In the genomic region with DNA sequence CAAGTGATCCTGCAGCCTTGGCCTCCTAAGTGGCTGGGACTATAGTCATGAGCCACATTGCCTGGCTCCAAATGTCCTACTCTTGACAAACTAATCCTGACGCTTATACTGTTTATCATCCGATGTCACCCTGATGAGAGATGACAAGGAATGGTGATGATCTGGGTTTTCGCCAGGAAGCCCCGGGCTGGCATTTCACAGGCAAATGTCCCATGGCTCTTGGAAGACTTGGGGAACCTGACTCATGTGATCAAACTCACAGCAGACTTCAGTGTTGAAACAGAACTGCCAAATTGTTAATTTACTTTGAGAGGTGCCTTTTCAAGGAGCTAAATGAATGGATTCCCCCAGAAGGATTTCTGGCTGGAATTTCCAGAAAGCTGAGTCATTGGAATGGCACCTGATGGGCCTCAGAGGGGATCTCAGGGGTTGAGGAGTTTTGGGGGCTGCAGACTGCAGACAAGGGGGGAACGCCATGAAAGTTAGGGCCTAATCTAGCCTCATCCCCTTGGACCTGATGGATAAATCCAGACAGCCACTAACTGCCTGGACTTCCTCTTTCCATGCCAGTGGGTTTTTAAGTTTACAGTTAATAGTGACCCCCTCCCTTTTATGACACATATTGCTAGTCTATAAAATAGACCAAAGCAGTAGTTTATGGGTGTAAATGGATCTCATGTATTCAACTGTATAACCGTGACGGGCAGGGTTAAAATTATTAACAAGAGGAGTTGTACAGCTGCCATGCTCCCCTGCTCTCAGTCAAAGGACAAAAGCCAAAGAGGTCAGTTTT, we compare ENCODE assay signal across 12 cellular contexts.
DNase-seq lines count a peak whose midpoint lies in the region; ATAC-seq and TF ChIP-seq lines count a peak whose summit lies in the region.
"Had no signal": no experiment of that assay in that cellular context is flagged by ENCODE, and none has a peak within 500 bp of the region (broad histone marks: within the 10 kb centered on the region; RNA-seq: fewer than 3 reads in every experiment).

No MANE protein-coding gene starts in this region.

- CTCF ChIA-PET in MCF 10A (lab: Yijun Ruan, JAX) (interaction anchor here (0.8 to 1.6 kb wide), 4 partner anchors 12 to 153 kb away, joined by 3 to 5 read pairs (median 4); no protein-coding TSS in a partner anchor), WTC11 (lab: Charles Lee) (interaction anchor here (0.6 to 1.9 kb wide), 6 partner anchors 9 to 97 kb away, joined by 3 to 6 read pairs (median 3); no protein-coding TSS in a partner anchor)

- WGBS in right cardiac atrium: 57% methylated on average over 7 of the region's 7 CpGs

- TF ChIP-seq CTCF in MCF 10A (IDR thresholded peaks at IDR 0.05; ENCODE audit: unreplicated experiment): no peak
- no peak for TF ChIP-seq CTCF in breast epithelium (IDR thresholded peaks at IDR 0.05)
- TF ChIP-seq CTCF in WTC11 (IDR thresholded peaks at IDR 0.05): no peak
- TF ChIP-seq CTCF in type B pancreatic cell (conservative IDR thresholded peaks at IDR 0.05): no peak
- TF ChIP-seq CTCF in left lung (IDR thresholded peaks at IDR 0.05): no peak

- H3K4me3 ChIP-seq in breast epithelium: no peak overlapping the region
- H3K4me3 ChIP-seq in right cardiac atrium (ENCODE audit: low read length): no peak overlapping the region
- no peak overlapping the region for H3K4me3 ChIP-seq in left lung
- H3K4me3 ChIP-seq: sigmoid colon had no signal

- no peak overlapping the region for H3K27ac ChIP-seq in breast epithelium
- H3K27ac ChIP-seq in right cardiac atrium (ENCODE audit: low read length): peak overlapping the region; percentile 30
- no peak overlapping the region for H3K27ac ChIP-seq in left lung
- H3K27ac ChIP-seq: sigmoid colon had no signal

- H3K4me1 ChIP-seq in breast epithelium (no peaks in the 10 kb centered on the region), right cardiac atrium (ENCODE audit: control insufficient read depth, insufficient read depth, low read length) (no peaks in the 10 kb centered on the region), left lung (no peaks in the 10 kb centered on the region)
- H3K4me1 ChIP-seq: sigmoid colon had no signal

- H3K36me3 ChIP-seq in breast epithelium: no peaks in the 10 kb centered on the region
- no peaks in the 10 kb centered on the region for H3K36me3 ChIP-seq in left lung
- H3K36me3 ChIP-seq: sigmoid colon had no signal

- H3K9me3 Mint-ChIP-seq in MCF 10A (ENCODE audit: unreplicated experiment): no peaks in the 10 kb centered on the region
- H3K9me3 Mint-ChIP-seq in WTC11: peaks cover 13% of the 10 kb centered on the region
- no peaks in the 10 kb centered on the region for H3K9me3 Mint-ChIP-seq in type B pancreatic cell

- H3K4me3 Mint-ChIP-seq in MCF 10A (ENCODE audit: unreplicated experiment): no peak overlapping the region
- no peak overlapping the region for H3K4me3 Mint-ChIP-seq in WTC11
- peak overlapping the region; percentile 41 for H3K4me3 Mint-ChIP-seq in type B pancreatic cell

- H3K36me3 Mint-ChIP-seq in MCF 10A (ENCODE audit: insufficient read depth, unreplicated experiment): no peaks in the 10 kb centered on the region
- H3K36me3 Mint-ChIP-seq in WTC11: peaks cover 3% of the 10 kb centered on the region; the same call in 1 of the 2 replicates
- H3K36me3 Mint-ChIP-seq in type B pancreatic cell: no peaks in the 10 kb centered on the region

- ATAC-seq in WTC11 (no peak; the same call in 1 of the 2 replicates), right cardiac atrium (peak; percentile 61 to 62), left lung (no peak), GM18867 (IDR thresholded peaks at IDR 0.05; ENCODE audit: unreplicated experiment) (no peak)

- no peak for TF ChIP-seq POLR2A in breast epithelium (IDR thresholded peaks at IDR 0.05)

- POLR2A ChIA-PET in MCF 10A (lab: Yijun Ruan, JAX): interaction anchor here (1.2 kb wide), 1 partner anchor 23 kb away, joined by 3 read pairs; no protein-coding TSS in a partner anchor
- POLR2A ChIA-PET in WTC11 (lab: Charles Lee): no interaction called here

- H3K4me1 Mint-ChIP-seq in MCF 10A (ENCODE audit: insufficient read depth, unreplicated experiment) (no peaks in the 10 kb centered on the region), WTC11 (peaks cover 13% of the 10 kb centered on the region), type B pancreatic cell (ENCODE audit: unreplicated experiment) (peaks cover 14% of the 10 kb centered on the region)

- intact Hi-C loops in MCF 10A (cut with micrococcal nuclease): no loop called here
- intact Hi-C loops in breast epithelium (cut with DNase I; ENCODE audit: low total_unique reads): no loop called here
- intact Hi-C loops in right cardiac atrium (cut with DNase I): no loop called here
- intact Hi-C loops in left lung (cut with DNase I): no loop called here

- H3K27me3 ChIP-seq in breast epithelium (no peaks in the 10 kb centered on the region), right cardiac atrium (ENCODE audit: control insufficient read depth, insufficient read depth) (no peaks in the 10 kb centered on the region), left lung (no peaks in the 10 kb centered on the region)
- H3K27me3 ChIP-seq: sigmoid colon had no signal

- BruUV-seq in MCF 10A (replicated peaks; lab: Mats Ljungman, UMichigan): no TSS peak

- H3K27ac Mint-ChIP-seq in MCF 10A (ENCODE audit: low read depth, unreplicated experiment) (peak overlapping the region; percentile 22), WTC11 (peak overlapping the region; percentile 39), type B pancreatic cell (peak overlapping the region; percentile 39)

- H3K9me3 ChIP-seq in breast epithelium (no peaks in the 10 kb centered on the region), right cardiac atrium (ENCODE audit: control insufficient read depth, low read length) (no peaks in the 10 kb centered on the region), left lung (peaks cover 0 to 5% of the 10 kb centered on the region in 2 donors)
- H3K9me3 ChIP-seq: sigmoid colon had no signal

- H3K27me3 Mint-ChIP-seq in MCF 10A (ENCODE audit: insufficient read depth, unreplicated experiment) (no peaks in the 10 kb centered on the region), WTC11 (ENCODE audit: low read depth) (no peaks in the 10 kb centered on the region), type B pancreatic cell (no peaks in the 10 kb centered on the region)

- DNase-seq in MCF 10A (ENCODE audit: unreplicated experiment): no peak
- no peak for DNase-seq in breast epithelium (ENCODE audit: low spot score in 2 of 2)
- DNase-seq in WTC11 (ENCODE audit: low spot score): no peak
- DNase-seq in right cardiac atrium: peak in 1 of 3 donors; percentile 58
- DNase-seq in type B pancreatic cell (ENCODE audit: extremely low spot score, unreplicated experiment): no peak
- no peak for DNase-seq in left lung
- no peak for DNase-seq in OCI-M2 (lab: John Stamatoyannopoulos, UW; ENCODE audit: unreplicated experiment)
- DNase-seq: DMS153, midbrain, sigmoid colon, T1000 had no signal

TF ChIP-seq in WTC11, 78 proteins besides CTCF, POLR2A, EP300 and RAD21:
- TF ChIP-seq ZNF263 (CRISPR knock-in tag; IDR thresholded peaks at IDR 0.05; ENCODE audit: low read depth) (no peak), ZNF121 (CRISPR knock-in tag; IDR thresholded peaks at IDR 0.05) (no peak), ELF4 (CRISPR knock-in tag; IDR thresholded peaks at IDR 0.05; ENCODE audit: low read depth) (no peak), ZNF317 (CRISPR knock-in tag; IDR thresholded peaks at IDR 0.05; ENCODE audit: borderline replicate concordance, low read depth) (no peak)
- TF ChIP-seq, protein P1, sequence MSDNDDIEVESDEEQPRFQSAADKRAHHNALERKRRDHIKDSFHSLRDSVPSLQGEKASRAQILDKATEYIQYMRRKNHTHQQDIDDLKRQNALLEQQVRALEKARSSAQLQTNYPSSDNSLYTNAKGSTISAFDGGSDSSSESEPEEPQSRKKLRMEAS (CRISPR knock-in tag; IDR thresholded peaks at IDR 0.05): no peak
TF ChIP-seq in WTC11: peak in this region for 0.

Comparison
In these comparisons a context has a peak if more than half of its experiments do, and no peak if none do; other contexts are left out.
1. ATAC-seq: peak in right cardiac atrium (2 of 2); none in WTC11 (single experiment), left lung (single experiment) and GM18867 (single experiment).
2. Peak in every context shown above with its lines, with median percentiles within 50 percentile points of each other: H3K27ac Mint-ChIP-seq.